Comparison of ENCODE assay signal across 23 cellular contexts in the genomic region with DNA sequence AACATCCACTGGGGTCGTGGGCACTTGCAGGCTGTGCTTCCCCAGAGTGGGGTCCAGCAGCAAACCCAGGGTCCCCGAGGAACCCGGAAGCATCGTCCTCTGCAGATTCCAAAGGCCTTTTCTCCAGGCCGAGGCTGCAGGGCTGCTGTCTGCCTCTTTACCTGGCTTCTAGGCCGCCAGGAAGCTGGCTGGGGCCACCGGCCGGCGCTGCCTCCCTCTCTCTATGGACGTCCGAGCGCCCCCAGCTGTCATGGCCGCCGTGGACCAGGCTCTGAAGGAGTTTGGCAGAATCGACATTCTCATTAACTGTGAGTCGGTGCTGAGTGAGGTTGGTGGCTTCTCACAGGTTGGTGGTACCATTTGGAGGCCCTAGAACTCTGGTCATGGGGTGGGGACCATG. TPM values are rescaled to one million over a fixed set of nuclear protein-coding genes. Genes with fewer than 3 reads are reported as not detected.
DNase-seq lines count a peak whose midpoint lies in the region; ATAC-seq and TF ChIP-seq lines count a peak whose summit lies in the region.
"Had no signal": no experiment of that assay in that cellular context is flagged by ENCODE, and none has a peak within 500 bp of the region (broad histone marks: within the 10 kb centered on the region; RNA-seq: fewer than 3 reads in every experiment).

No MANE protein-coding gene starts in this region.

- 83% methylated on average over 2 of the region's 16 CpGs for WGBS in SK-N-SH (ENCODE audit: low lambda C conversion rate)
- WGBS in right cardiac atrium, result 88% methylated on average over 16 of the region's 16 CpGs

- H3F3A ChIP-seq in GM23338 (replicated peaks; ENCODE audit: low read depth) (0 out of 2 replicates have a peak, but pooled peaks cover 8% of the 10 kb centered on the region), SK-N-SH (replicated peaks; ENCODE audit: insufficient read depth) (peaks cover 8% of the 10 kb centered on the region)

- H4K20me1 ChIP-seq in GM23338 (replicated peaks; ENCODE audit: insufficient read depth), result no peaks in the 10 kb centered on the region
- H4K20me1 ChIP-seq in SK-N-SH (ENCODE audit: insufficient read depth), result no peaks in the 10 kb centered on the region

- peaks cover 5% of the 10 kb centered on the region; the same call in 1 of the 2 replicates for H3K79me2 ChIP-seq in GM23338 (replicated peaks; ENCODE audit: insufficient read depth)
- H3K79me2 ChIP-seq in SK-N-SH (ENCODE audit: insufficient read depth), result peaks cover 10% of the 10 kb centered on the region

- POLR2A ChIA-PET in RWPE1 (lab: Yijun Ruan, JAX; ENCODE audit: low non-redundant PET), result no interaction called here
- POLR2A ChIA-PET in SK-N-SH (lab: Yijun Ruan, JAX), result no interaction called here

- TF ChIP-seq EP300 in SK-N-SH (IDR thresholded peaks at IDR 0.05; ENCODE audit: borderline replicate concordance in 1 of 2, low read depth in 1 of 2, low read length in 1 of 2), result no peak

- TF ChIP-seq RAD21 in SK-N-SH (IDR thresholded peaks at IDR 0.05; ENCODE audit: low read length), result no peak

- CTCF ChIA-PET in RWPE1 (lab: Yijun Ruan, JAX), result interaction anchor here (1.2 kb wide), 1 partner anchor 88 kb away, joined by 3 read pairs; no protein-coding TSS in a partner anchor
- CTCF ChIA-PET in SK-N-SH (lab: Yijun Ruan, JAX), result no interaction called here

- H3K36me3 ChIP-seq in GM23338 (ENCODE audit: insufficient read depth) (no peaks in the 10 kb centered on the region; the same call in 1 of the 2 replicates), SK-N-SH (replicated peaks in 1 of 2; ENCODE audit: control insufficient read depth in 1 of 2, insufficient read depth in 2 of 2, low read length in 1 of 2) (peaks cover 0 to 10% of the 10 kb centered on the region in 2 experiments)

- no peak overlapping the region for H3K9ac ChIP-seq in SK-N-SH

- H3K4me1 ChIP-seq in GM23338 (ENCODE audit: insufficient read depth) (no peaks in the 10 kb centered on the region), SK-N-SH (ENCODE audit: control insufficient read depth in 1 of 2, insufficient read depth in 2 of 2, low read depth in 1 of 2, low read length in 1 of 2) (no peaks in the 10 kb centered on the region), right cardiac atrium (ENCODE audit: control insufficient read depth, insufficient read depth, low read length) (no peaks in the 10 kb centered on the region)

- no peaks in the 10 kb centered on the region for H3K4me1 Mint-ChIP-seq in GM23338
- no peaks in the 10 kb centered on the region for H3K4me1 Mint-ChIP-seq in activated T-helper 2 cell treated with anti-CD3 and anti-CD28 coated beads, Interferon-gamma antibody, Interleukin-2, Interleukin-4, amounts not matched to agents 10 μg/mL and 5 μg/mL and 100 μg/mL, durations not matched to agents 14 hours and 24 hours and 36 hours (ENCODE audit: low read depth)
- H3K4me1 Mint-ChIP-seq: CD4-positive, alpha-beta memory T cell had no signal

- no peaks in the 10 kb centered on the region for H3K36me3 Mint-ChIP-seq in GM23338 (ENCODE audit: low read depth)
- H3K36me3 Mint-ChIP-seq in activated T-helper 2 cell treated with anti-CD3 and anti-CD28 coated beads, Interferon-gamma antibody, Interleukin-2, Interleukin-4, amounts not matched to agents 10 μg/mL and 5 μg/mL and 100 μg/mL, durations not matched to agents 14 hours and 24 hours and 36 hours (ENCODE audit: low read depth), result no peaks in the 10 kb centered on the region
- H3K36me3 Mint-ChIP-seq: CD4-positive, alpha-beta memory T cell had no signal

- intact Hi-C loops in activated T-helper 2 cell treated with anti-CD3 and anti-CD28 coated beads, Interferon-gamma antibody, Interleukin-2, Interleukin-4, amounts not matched to agents 10 μg/mL and 5 μg/mL and 100 μg/mL, durations not matched to agents 14 hours and 24 hours and 36 hours (cut with micrococcal nuclease), result no loop called here
- intact Hi-C loops in right cardiac atrium (cut with DNase I), result no loop called here

- no peaks in the 10 kb centered on the region for H3K9me2 ChIP-seq in GM23338 (ENCODE audit: insufficient read depth)
- no peaks in the 10 kb centered on the region for H3K9me2 ChIP-seq in SK-N-SH

- H3K9me3 ChIP-seq in SK-N-SH, result no peaks in the 10 kb centered on the region
- H3K9me3 ChIP-seq in right cardiac atrium (ENCODE audit: control insufficient read depth, low read length), result no peaks in the 10 kb centered on the region
- H3K9me3 ChIP-seq: A549 had no signal

- H3K4me3 ChIP-seq in GM23338 (no peak overlapping the region), SK-N-SH (ENCODE audit: low read depth in 2 of 2, low read length in 1 of 2) (no peak overlapping the region), right cardiac atrium (ENCODE audit: low read length) (no peak overlapping the region)
- H3K4me3 ChIP-seq: A549, PC-9 had no signal

- DNase-seq in GM23338 (ENCODE audit: low spot score) (no peak), RWPE1 (ENCODE audit: low spot score) (no peak), islet precursor cell (peak; percentile 53), SW 1271 (lab: John Stamatoyannopoulos, UW) (no peak), SK-N-SH (no peak), right cardiac atrium (no peak)
- no peak for DNase-seq in activated T-helper 2 cell treated with anti-CD3 and anti-CD28 coated beads, Interferon-gamma antibody, Interleukin-2, Interleukin-4, amounts not matched to agents 10 μg/mL and 5 μg/mL and 100 μg/mL, durations not matched to agents 14 hours and 24 hours and 36 hours (ENCODE audit: low spot score)
- DNase-seq: C1 segment of cervical spinal cord; CD4-positive, alpha-beta memory T cell; COR-L47; KBM-7; MV-4-11; NCI-H1105; NCI-H146; NCI-H1930; NCI-H446; NCI-H524 treated with DMSO at 0.1 percent for 48 hours; NCI-H82; PC-9; RPMI8226; SHP77 treated with DMSO at 0.1 percent for 48 hours had no signal

- no peaks in the 10 kb centered on the region; the same call in 2 of the 3 replicates for H3K9me3 Mint-ChIP-seq in GM23338
- H3K9me3 Mint-ChIP-seq in activated T-helper 2 cell treated with anti-CD3 and anti-CD28 coated beads, Interferon-gamma antibody, Interleukin-2, Interleukin-4, amounts not matched to agents 10 μg/mL and 5 μg/mL and 100 μg/mL, durations not matched to agents 14 hours and 24 hours and 36 hours, result no peaks in the 10 kb centered on the region
- H3K9me3 Mint-ChIP-seq: CD4-positive, alpha-beta memory T cell had no signal

- no peak overlapping the region for H2AFZ ChIP-seq in GM23338
- no peak overlapping the region for H2AFZ ChIP-seq in SK-N-SH (ENCODE audit: low read depth)
- H2AFZ ChIP-seq: PC-9 had no signal

- H3K27ac ChIP-seq in GM23338 (ENCODE audit: low read depth) (no peak overlapping the region), RWPE1 (peak overlapping the region; percentile 44; the same call in 1 of the 2 replicates), SK-N-SH (ENCODE audit: low read depth in 2 of 2, low read length in 1 of 2) (no peak overlapping the region), right cardiac atrium (ENCODE audit: low read length) (no peak overlapping the region)
- H3K27ac ChIP-seq: A549, HL-60, PC-9 had no signal

- H3K4me2 ChIP-seq in GM23338 (no peak overlapping the region), SK-N-SH (no peak overlapping the region)
- H3K4me2 ChIP-seq: A549, PC-9 had no signal

- no peak overlapping the region for H3K4me3 Mint-ChIP-seq in GM23338
- H3K4me3 Mint-ChIP-seq in activated T-helper 2 cell treated with anti-CD3 and anti-CD28 coated beads, Interferon-gamma antibody, Interleukin-2, Interleukin-4, amounts not matched to agents 10 μg/mL and 5 μg/mL and 100 μg/mL, durations not matched to agents 14 hours and 24 hours and 36 hours (ENCODE audit: low read depth), result no peak overlapping the region
- H3K4me3 Mint-ChIP-seq: CD4-positive, alpha-beta memory T cell had no signal

- peaks cover 2% of the 10 kb centered on the region for H3K27me3 Mint-ChIP-seq in GM23338 (ENCODE audit: insufficient read depth, low read depth, poor library complexity)
- no peaks in the 10 kb centered on the region for H3K27me3 Mint-ChIP-seq in activated T-helper 2 cell treated with anti-CD3 and anti-CD28 coated beads, Interferon-gamma antibody, Interleukin-2, Interleukin-4, amounts not matched to agents 10 μg/mL and 5 μg/mL and 100 μg/mL, durations not matched to agents 14 hours and 24 hours and 36 hours (ENCODE audit: low read depth)
- H3K27me3 Mint-ChIP-seq: CD4-positive, alpha-beta memory T cell had no signal

- TF ChIP-seq CTCF in GM23338 (conservative IDR thresholded peaks at IDR 0.05; ENCODE audit: low read depth in 2 of 2) (peak in 1 of 2 experiments; percentile 35; a peak in 2 of 4 replicates), RWPE1 (conservative IDR thresholded peaks at IDR 0.05; ENCODE audit: low read depth) (no peak), SK-N-SH (IDR thresholded peaks at IDR 0.05) (no peak)

- H3K27ac Mint-ChIP-seq in GM23338, result no peak overlapping the region
- no peak overlapping the region for H3K27ac Mint-ChIP-seq in activated T-helper 2 cell treated with anti-CD3 and anti-CD28 coated beads, Interferon-gamma antibody, Interleukin-2, Interleukin-4, amounts not matched to agents 10 μg/mL and 5 μg/mL and 100 μg/mL, durations not matched to agents 14 hours and 24 hours and 36 hours
- H3K27ac Mint-ChIP-seq: CD4-positive, alpha-beta memory T cell had no signal

- ATAC-seq in GM23338 (peak; percentile 30), right cardiac atrium (no peak)
- ATAC-seq: A549 had no signal

- H3K27me3 ChIP-seq in GM23338 (ENCODE audit: insufficient read depth), result no peaks in the 10 kb centered on the region
- no peaks in the 10 kb centered on the region for H3K27me3 ChIP-seq in SK-N-SH (ENCODE audit: insufficient read depth)
- no peaks in the 10 kb centered on the region for H3K27me3 ChIP-seq in right cardiac atrium (ENCODE audit: control insufficient read depth, insufficient read depth)

RNA-seq across cellular contexts. Expression of a gene that starts 5.6 kb away (rescaled TPM):
- total RNA-seq in GM23338 (2014; rRNA removed; shearing (Covaris generic)), result 17.9 and 26.9 TPM in 2 replicates
- polyA plus RNA-seq in GM23338 (2016; fragmentation: Nextera tagmentation; extraction: Ambion mirVana) (19.0 and 20.3 TPM in 2 replicates), SK-N-SH (2012; rRNA removed) (53.0 and 56.6 TPM in 2 replicates), right cardiac atrium (14.3 TPM)
- polyA plus RNA-seq in SK-N-SH (2012; cell fraction: cytosol; rRNA removed), result 14.3 and 25.0 TPM in 2 replicates
- polyA plus RNA-seq in SK-N-SH (2012; cell fraction: nucleus; rRNA removed), result 214 and 256 TPM in 2 replicates
- total RNA-seq in activated T-helper 2 cell treated with anti-CD3 and anti-CD28 coated beads, Interferon-gamma antibody, Interleukin-2, Interleukin-4, amounts not matched to agents 10 μg/mL and 5 μg/mL and 100 μg/mL, durations not matched to agents 14 hours and 24 hours and 36 hours, result 18.9 and 20.9 TPM in 2 replicates
- total RNA-seq in right cardiac atrium, result 10 to 100 TPM in 3 of 4 donors, 1 to 10 TPM in 1; 8.6 to 14.6 (median 13.3) TPM

RNA-seq across cellular contexts. Expression of a gene that starts 10.3 kb away (rescaled TPM):
- total RNA-seq in GM23338 (2014; rRNA removed; shearing (Covaris generic)), result 228 and 249 TPM in 2 replicates
- polyA plus RNA-seq in GM23338 (2016; fragmentation: Nextera tagmentation; extraction: Ambion mirVana), result 511 and 521 TPM in 2 replicates
- 417 and 509 TPM in 2 replicates for polyA plus RNA-seq in SK-N-SH (2012; rRNA removed)
- 206 and 304 TPM in 2 replicates for polyA plus RNA-seq in SK-N-SH (2012; cell fraction: cytosol; rRNA removed)
- 278 and 300 TPM in 2 replicates for polyA plus RNA-seq in SK-N-SH (2012; cell fraction: nucleus; rRNA removed)
- total RNA-seq in activated T-helper 2 cell treated with anti-CD3 and anti-CD28 coated beads, Interferon-gamma antibody, Interleukin-2, Interleukin-4, amounts not matched to agents 10 μg/mL and 5 μg/mL and 100 μg/mL, durations not matched to agents 14 hours and 24 hours and 36 hours, result 78.4 and 84.2 TPM in 2 replicates
- 10 to 100 TPM; 49.7 to 86.4 (median 66.0) TPM for total RNA-seq in right cardiac atrium
- polyA plus RNA-seq in right cardiac atrium, result 73.1 TPM

RNA-seq across cellular contexts. Expression of a gene that starts 18.2 kb away (rescaled TPM):
- 27.9 and 29.2 TPM in 2 replicates for total RNA-seq in GM23338 (2014; rRNA removed; shearing (Covaris generic))
- polyA plus RNA-seq in GM23338 (2016; fragmentation: Nextera tagmentation; extraction: Ambion mirVana) (3.2 and 4.4 TPM in 2 replicates), SK-N-SH (2012; rRNA removed) (20.5 and 24.8 TPM in 2 replicates), right cardiac atrium (25.1 TPM)
- polyA plus RNA-seq in SK-N-SH (2012; cell fraction: cytosol; rRNA removed), result 14.0 and 21.2 TPM in 2 replicates
- 60.8 and 64.8 TPM in 2 replicates for polyA plus RNA-seq in SK-N-SH (2012; cell fraction: nucleus; rRNA removed)
- 45.7 and 47.2 TPM in 2 replicates for total RNA-seq in activated T-helper 2 cell treated with anti-CD3 and anti-CD28 coated beads, Interferon-gamma antibody, Interleukin-2, Interleukin-4, amounts not matched to agents 10 μg/mL and 5 μg/mL and 100 μg/mL, durations not matched to agents 14 hours and 24 hours and 36 hours
- 10 to 100 TPM; 32.2 to 44.6 (median 38.4) TPM for total RNA-seq in right cardiac atrium

RNA-seq across cellular contexts. Expression of a gene that starts 25.5 kb away (rescaled TPM):
- 98.7 and 112 TPM in 2 replicates for total RNA-seq in GM23338 (2014; rRNA removed; shearing (Covaris generic))
- polyA plus RNA-seq in GM23338 (2016; fragmentation: Nextera tagmentation; extraction: Ambion mirVana) (25.1 and 29.5 TPM in 2 replicates), SK-N-SH (2012; rRNA removed) (133 and 166 TPM in 2 replicates), right cardiac atrium (33.2 TPM)
- 36.0 and 79.9 TPM in 2 replicates for polyA plus RNA-seq in SK-N-SH (2012; cell fraction: cytosol; rRNA removed)
- 268 and 315 TPM in 2 replicates for polyA plus RNA-seq in SK-N-SH (2012; cell fraction: nucleus; rRNA removed)
- total RNA-seq in activated T-helper 2 cell treated with anti-CD3 and anti-CD28 coated beads, Interferon-gamma antibody, Interleukin-2, Interleukin-4, amounts not matched to agents 10 μg/mL and 5 μg/mL and 100 μg/mL, durations not matched to agents 14 hours and 24 hours and 36 hours, result 34.3 and 36.7 TPM in 2 replicates
- total RNA-seq in right cardiac atrium, result 10 to 100 TPM; 28.0 to 39.5 (median 34.8) TPM

RNA-seq across cellular contexts. Expression of a gene that starts 36.9 kb away (rescaled TPM):
- total RNA-seq in GM23338 (2014; rRNA removed; shearing (Covaris generic)), result 115 and 169 TPM in 2 replicates
- polyA plus RNA-seq in GM23338 (2016; fragmentation: Nextera tagmentation; extraction: Ambion mirVana) (129 and 135 TPM in 2 replicates), SK-N-SH (2012; rRNA removed) (266 and 320 TPM in 2 replicates), right cardiac atrium (130 TPM)
- polyA plus RNA-seq in SK-N-SH (2012; cell fraction: cytosol; rRNA removed), result 181 and 235 TPM in 2 replicates
- polyA plus RNA-seq in SK-N-SH (2012; cell fraction: nucleus; rRNA removed), result 203 and 269 TPM in 2 replicates
- total RNA-seq in activated T-helper 2 cell treated with anti-CD3 and anti-CD28 coated beads, Interferon-gamma antibody, Interleukin-2, Interleukin-4, amounts not matched to agents 10 μg/mL and 5 μg/mL and 100 μg/mL, durations not matched to agents 14 hours and 24 hours and 36 hours, result 92.5 and 92.9 TPM in 2 replicates
- total RNA-seq in right cardiac atrium, result 10 to 100 TPM; 63.9 to 74.9 (median 69.3) TPM
